ENCODE assay signal across 2 cellular contexts in genomic region chr19:2631213-2631821, GRCh38.
TF ChIP-seq lines count a peak whose summit lies in the region.

No MANE protein-coding gene starts in this region.

TF ChIP-seq in GM12878, 131 proteins besides CTCF, POLR2A, EP300 and RAD21 (continues in another document):
- TF ChIP-seq RELB (IDR thresholded peaks at IDR 0.05; ENCODE audit: low read depth) (0 out of 2 replicates have a peak, but pooled peaks have one; percentile 20), MTA3 (IDR thresholded peaks at IDR 0.05; ENCODE audit: borderline replicate concordance, low read length) (no peak), GABPA (IDR thresholded peaks at IDR 0.05; ENCODE audit: low read depth) (no peak; the same call in 1 of the 2 replicates), CREM (IDR thresholded peaks at IDR 0.05; ENCODE audit: low read depth) (peak; percentile 32; the same call in 1 of the 2 replicates), ATF3 (IDR thresholded peaks at IDR 0.05; ENCODE audit: borderline replicate concordance, extremely low read depth, low read depth, low read length) (peak; percentile 29; the same call in 1 of the 2 replicates), CEBPZ (IDR thresholded peaks at IDR 0.05; ENCODE audit: low read depth, low read length) (no peak), IKZF1 (conservative IDR thresholded peaks at IDR 0.05) (peak; percentile 31; the same call in 1 of the 2 replicates), SPI1 (IDR thresholded peaks at IDR 0.05; ENCODE audit: borderline replicate concordance, insufficient read depth, low read depth, low read length) (peak; percentile 72), SMC3 (IDR thresholded peaks at IDR 0.05; ENCODE audit: borderline replicate concordance, low read length) (no peak), RCOR1 (conservative IDR thresholded peaks at IDR 0.05; ENCODE audit: low read depth, low read length) (no peak), WRNIP1 (IDR thresholded peaks at IDR 0.05; ENCODE audit: borderline replicate concordance, low read depth, low read length) (no peak), RB1 (IDR thresholded peaks at IDR 0.05; ENCODE audit: borderline replicate concordance) (no peak), TCF12 (IDR thresholded peaks at IDR 0.05; ENCODE audit: low read depth, low read length) (no peak), ZNF217 (IDR thresholded peaks at IDR 0.05) (peak; percentile 61), ATF7 (IDR thresholded peaks at IDR 0.05; ENCODE audit: low read depth) (peak; percentile 27; the same call in 1 of the 2 replicates), ETV6 (conservative IDR thresholded peaks at IDR 0.05 in 1 of 2, IDR thresholded peaks at IDR 0.05 in 1 of 2; ENCODE audit: borderline replicate concordance in 1 of 2, low read depth in 1 of 2) (peak in 1 of 2 experiments; percentile 76; a peak in 1 of 4 replicates), BHLHE40 (IDR thresholded peaks at IDR 0.05; ENCODE audit: borderline replicate concordance in 1 of 2, low read depth in 2 of 2, low read length in 1 of 2) (peak in 1 of 2 experiments; percentile 11; a peak in 1 of 4 replicates), YBX1 (IDR thresholded peaks at IDR 0.05) (no peak), TARDBP (IDR thresholded peaks at IDR 0.05; ENCODE audit: borderline replicate concordance) (peak; percentile 97), MTA2 (IDR thresholded peaks at IDR 0.05; ENCODE audit: low read depth) (0 out of 2 replicates have a peak, but pooled peaks have one; percentile 14), HDAC2 (IDR thresholded peaks at IDR 0.05) (no peak), ELK1 (IDR thresholded peaks at IDR 0.05; ENCODE audit: low read depth, low read length) (no peak), ZNF207 (IDR thresholded peaks at IDR 0.05; ENCODE audit: borderline replicate concordance) (0 out of 2 replicates have a peak, but pooled peaks have one; percentile 21), BCL11A (IDR thresholded peaks at IDR 0.05; ENCODE audit: low read depth, low read length) (peak; percentile 24; the same call in 1 of the 2 replicates), ESRRA (IDR thresholded peaks at IDR 0.05; ENCODE audit: low read length) (0 out of 2 replicates have a peak, but pooled peaks have one; percentile 32), CBFB (IDR thresholded peaks at IDR 0.05; ENCODE audit: low read depth) (peak; percentile 72), ZNF24 (IDR thresholded peaks at IDR 0.05) (no peak)

TF ChIP-seq in GM23338, 12 proteins besides CTCF, POLR2A, EP300 and RAD21 (continued from another document):
- TF ChIP-seq ZNF462 (CRISPR knock-in tag; IDR thresholded peaks at IDR 0.05), result no peak
- no peak for TF ChIP-seq NANOG (IDR thresholded peaks at IDR 0.05; ENCODE audit: borderline replicate concordance)
- TF ChIP-seq POLR2AphosphoS5 (IDR thresholded peaks at IDR 0.05; ENCODE audit: low read depth), result no peak
- no peak for TF ChIP-seq ZNF331 (CRISPR knock-in tag; IDR thresholded peaks at IDR 0.05; ENCODE audit: low read depth)
